35 cellular contexts compared by ENCODE assay signal in the genomic region with DNA sequence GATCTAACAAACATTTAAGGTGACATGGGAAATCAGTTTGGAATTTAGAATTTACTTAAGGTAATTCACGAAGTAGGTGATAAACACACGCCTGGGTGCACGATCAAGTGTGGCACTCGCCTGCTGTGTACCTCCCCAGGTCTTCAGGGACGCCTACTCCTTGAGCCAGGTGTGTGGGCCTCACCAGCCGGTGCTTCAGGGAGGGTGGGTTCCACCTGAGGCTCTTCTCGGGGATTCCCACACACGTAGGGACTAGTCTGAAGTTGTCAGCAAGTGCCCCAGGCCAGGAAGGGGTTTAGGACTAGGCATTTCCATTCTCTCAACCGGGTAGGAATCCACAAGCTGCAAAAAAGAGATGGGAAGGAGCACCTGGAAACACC. TPM values are rescaled to one million over a fixed set of nuclear protein-coding genes. Genes with fewer than 3 reads are reported as not detected.
DNase-seq lines count a peak whose midpoint lies in the region; ATAC-seq and TF ChIP-seq lines count a peak whose summit lies in the region.
"Had no signal": no experiment of that assay in that cellular context is flagged by ENCODE, and none has a peak within 500 bp of the region (broad histone marks: within the 10 kb centered on the region; RNA-seq: fewer than 3 reads in every experiment).

No MANE protein-coding gene starts in this region.

- ATAC-seq in activated naive CD8-positive, alpha-beta T cell treated with anti-CD3 and anti-CD28 coated beads, Interleukin-2, amount 10 ng/mL, durations not matched to agents 7 days and 5 days (ENCODE audit: low read depth): no peak
- no peak for ATAC-seq in HG03280 (IDR thresholded peaks at IDR 0.05; ENCODE audit: unreplicated experiment)
- ATAC-seq in HG03378 (IDR thresholded peaks at IDR 0.05; ENCODE audit: unreplicated experiment): no peak
- ATAC-seq: gastrocnemius medialis, Panc1, sciatic nerve had no signal

- no peak for TF ChIP-seq POLR2A in thyroid gland (IDR thresholded peaks at IDR 0.05)

- 0 out of 2 replicates have a peak, but pooled peaks cover 10% of the 10 kb centered on the region for H3K36me3 ChIP-seq in Loucy (ENCODE audit: insufficient read depth, low read length)
- no peaks in the 10 kb centered on the region for H3K36me3 ChIP-seq in thyroid gland

- no peak for DNase-seq in activated naive CD4-positive, alpha-beta T cell treated with anti-CD3 and anti-CD28 coated beads, Interleukin-2, amount 10 ng/mL, durations not matched to agents 7 days and 5 days
- no peak for DNase-seq in activated naive CD4-positive, alpha-beta T cell treated with Interleukin-2 at 50 U/mL for 16 hours
- DNase-seq in activated naive CD8-positive, alpha-beta T cell treated with anti-CD3 and anti-CD28 coated beads, Interleukin-2, amount 10 ng/mL, durations not matched to agents 7 days and 5 days: no peak
- DNase-seq in thyroid gland (peak; percentile 76 to 79), NCI-H2196 treated with DMSO at 0.1 percent for 48 hours (lab: John Stamatoyannopoulos, UW; ENCODE audit: unreplicated experiment) (no peak)
- DNase-seq: activated B cell treated with CpG ODN at 0.5 μM for 24 hours; activated CD4-positive, alpha-beta T cell treated with anti-CD3 and anti-CD28 coated beads, Interleukin-2, amount 50 U/mL, for 48 hours; activated CD8-positive, alpha-beta memory T cell treated with anti-CD3 and anti-CD28 coated beads, Interleukin-2, amount 50 U/mL, for 4 hours; activated effector memory CD4-positive, alpha-beta T cell treated with Interleukin-2 at 50 U/mL for 16 hours; amniotic stem cell; Caco-2; DMS79 treated with DMSO at 0.1 percent for 48 hours; dorsolateral prefrontal cortex; gastrocnemius medialis; HCEC 1CT; NCI-H1436; NCI-H2107; NCI-H446 treated with DMSO at 0.1 percent for 48 hours; NCI-H774; nucleus accumbens; psoas muscle; stimulated activated CD4-positive, alpha-beta T cell treated with anti-CD3 and anti-CD28 coated beads, Interleukin-12 subunit alpha, Interleukin-12 subunit beta, amount 100 ng/mL, for 4 hours; stimulated activated CD4-positive, alpha-beta T cell treated with anti-CD3 and anti-CD28 coated beads, Interleukin-2, amount 100 ng/mL, for 48 hours; SW 1271 had no signal

- H3K27ac Mint-ChIP-seq in activated naive CD4-positive, alpha-beta T cell treated with anti-CD3 and anti-CD28 coated beads, Interleukin-2, amount 10 ng/mL, durations not matched to agents 7 days and 5 days: peak overlapping the region; percentile 83
- peak overlapping the region; percentile 66 for H3K27ac Mint-ChIP-seq in activated naive CD8-positive, alpha-beta T cell treated with anti-CD3 and anti-CD28 coated beads, Interleukin-2, amount 10 ng/mL, durations not matched to agents 7 days and 5 days
- H3K27ac Mint-ChIP-seq: activated B cell treated with CpG ODN at 0.5 μM for 24 hours, brain had no signal

- no peak overlapping the region for H2AFZ ChIP-seq in Loucy (ENCODE audit: low read length)

- H3K9me2 ChIP-seq in Loucy (replicated peaks; ENCODE audit: low read depth, low read length): no peaks in the 10 kb centered on the region

- H3K79me2 ChIP-seq in Loucy (ENCODE audit: insufficient read depth, low read length): peaks cover 13% of the 10 kb centered on the region; the same call in 1 of the 2 replicates

- H3K4me1 Mint-ChIP-seq in activated naive CD4-positive, alpha-beta T cell treated with anti-CD3 and anti-CD28 coated beads, Interleukin-2, amount 10 ng/mL, durations not matched to agents 7 days and 5 days: peaks cover 77% of the 10 kb centered on the region
- peaks cover 44% of the 10 kb centered on the region for H3K4me1 Mint-ChIP-seq in activated naive CD8-positive, alpha-beta T cell treated with anti-CD3 and anti-CD28 coated beads, Interleukin-2, amount 10 ng/mL, durations not matched to agents 7 days and 5 days
- H3K4me1 Mint-ChIP-seq: brain had no signal

- H3K4me3 ChIP-seq in Loucy (ENCODE audit: low read length, poor library complexity, severe bottlenecking) (no peak overlapping the region), thyroid gland (replicated peaks in 1 of 3) (no peak overlapping the region)
- H3K4me3 ChIP-seq: dorsolateral prefrontal cortex, gastrocnemius medialis, psoas muscle, thoracic aorta, vagina had no signal

- H3K4me2 ChIP-seq in Loucy (ENCODE audit: low read depth, low read length, poor library complexity, severe bottlenecking): no peak overlapping the region

- WGBS in thyroid gland, 2 donors: 36 to 43% methylated on average over 9 of the region's 9 CpGs

- CTCF ChIA-PET in activated naive CD4-positive, alpha-beta T cell treated with anti-CD3 and anti-CD28 coated beads, Interleukin-2, amount 10 ng/mL, durations not matched to agents 7 days and 5 days (lab: Charles Lee): interaction anchor here (2.9 kb wide), 1 partner anchor 129 kb away, joined by 8 read pairs; no protein-coding TSS in a partner anchor

- intact Hi-C loops in thyroid gland (cut with DNase I): loop anchor here (5.0 kb wide), 1 partner anchor 44 kb away; no protein-coding TSS in a partner anchor

- TF ChIP-seq CTCF in Loucy (conservative IDR thresholded peaks at IDR 0.05; ENCODE audit: low read length) (no peak), thyroid gland (IDR thresholded peaks at IDR 0.05) (peak in 1 of 6 experiments; percentile 7)

- H3K27me3 ChIP-seq in Loucy (ENCODE audit: insufficient read depth, low read length, poor library complexity, severe bottlenecking): no peaks in the 10 kb centered on the region
- no peaks in the 10 kb centered on the region for H3K27me3 ChIP-seq in thyroid gland
- H3K27me3 ChIP-seq: dorsolateral prefrontal cortex, gastrocnemius medialis, vagina had no signal

- H3K9me3 Mint-ChIP-seq in activated naive CD4-positive, alpha-beta T cell treated with anti-CD3 and anti-CD28 coated beads, Interleukin-2, amount 10 ng/mL, durations not matched to agents 7 days and 5 days: no peaks in the 10 kb centered on the region
- no peaks in the 10 kb centered on the region for H3K9me3 Mint-ChIP-seq in activated naive CD8-positive, alpha-beta T cell treated with anti-CD3 and anti-CD28 coated beads, Interleukin-2, amount 10 ng/mL, durations not matched to agents 7 days and 5 days
- H3K9me3 Mint-ChIP-seq: activated B cell treated with CpG ODN at 0.5 μM for 24 hours; brain; stimulated activated naive CD8-positive, alpha-beta T cell treated with anti-CD3 and anti-CD28 coated beads, Interleukin-15, amount 100 ng/mL, for 72 hours had no signal

- no peaks in the 10 kb centered on the region for H3K27me3 Mint-ChIP-seq in activated naive CD4-positive, alpha-beta T cell treated with anti-CD3 and anti-CD28 coated beads, Interleukin-2, amount 10 ng/mL, durations not matched to agents 7 days and 5 days
- no peaks in the 10 kb centered on the region for H3K27me3 Mint-ChIP-seq in activated naive CD8-positive, alpha-beta T cell treated with anti-CD3 and anti-CD28 coated beads, Interleukin-2, amount 10 ng/mL, durations not matched to agents 7 days and 5 days
- H3K27me3 Mint-ChIP-seq: activated B cell treated with CpG ODN at 0.5 μM for 24 hours; brain; stimulated activated naive CD8-positive, alpha-beta T cell treated with anti-CD3 and anti-CD28 coated beads, Interleukin-15, amount 100 ng/mL, for 72 hours had no signal

- no peaks in the 10 kb centered on the region for H3K9me3 ChIP-seq in Loucy (ENCODE audit: insufficient read depth, low read depth, low read length)
- no peaks in the 10 kb centered on the region for H3K9me3 ChIP-seq in thyroid gland
- H3K9me3 ChIP-seq: Caco-2, gastrocnemius medialis, psoas muscle, thoracic aorta, vagina had no signal

- no peak overlapping the region for H3K27ac ChIP-seq in thyroid gland
- H3K27ac ChIP-seq: dorsolateral prefrontal cortex, gastrocnemius medialis, psoas muscle, thoracic aorta, vagina had no signal

- POLR2A ChIA-PET in activated naive CD8-positive, alpha-beta T cell treated with anti-CD3 and anti-CD28 coated beads, Interleukin-2, amount 10 ng/mL, durations not matched to agents 7 days and 5 days (lab: Charles Lee): interaction anchor here (0.9 to 1.5 kb wide), 2 partner anchors 10 to 36 kb away, joined by 4 to 5 read pairs; a partner anchor contains a TSS

- H4K20me1 ChIP-seq in Loucy (ENCODE audit: insufficient read depth, low read length, poor library complexity, severe bottlenecking): no peaks in the 10 kb centered on the region

- H3K4me1 ChIP-seq in Loucy (ENCODE audit: insufficient read depth, low read length, poor library complexity, severe bottlenecking) (peaks cover 23% of the 10 kb centered on the region), thyroid gland (peaks cover 9 to 12% of the 10 kb centered on the region in 2 donors)
- H3K4me1 ChIP-seq: Caco-2, gastrocnemius medialis, psoas muscle, vagina had no signal

- H3F3A ChIP-seq in Loucy (ENCODE audit: low read depth): no peaks in the 10 kb centered on the region

- peaks cover 62% of the 10 kb centered on the region for H3K36me3 Mint-ChIP-seq in activated naive CD4-positive, alpha-beta T cell treated with anti-CD3 and anti-CD28 coated beads, Interleukin-2, amount 10 ng/mL, durations not matched to agents 7 days and 5 days
- peaks cover 4% of the 10 kb centered on the region for H3K36me3 Mint-ChIP-seq in activated naive CD8-positive, alpha-beta T cell treated with anti-CD3 and anti-CD28 coated beads, Interleukin-2, amount 10 ng/mL, durations not matched to agents 7 days and 5 days

- no peak overlapping the region for H3K4me3 Mint-ChIP-seq in activated naive CD4-positive, alpha-beta T cell treated with anti-CD3 and anti-CD28 coated beads, Interleukin-2, amount 10 ng/mL, durations not matched to agents 7 days and 5 days
- peak overlapping the region; percentile 6 for H3K4me3 Mint-ChIP-seq in activated naive CD8-positive, alpha-beta T cell treated with anti-CD3 and anti-CD28 coated beads, Interleukin-2, amount 10 ng/mL, durations not matched to agents 7 days and 5 days
- H3K4me3 Mint-ChIP-seq: activated B cell treated with CpG ODN at 0.5 μM for 24 hours, brain had no signal

- H3K9ac ChIP-seq in Loucy (ENCODE audit: low read depth, low read length, poor library complexity, severe bottlenecking): peak overlapping the region; percentile 1

RNA-seq across cellular contexts. Expression of a gene that starts 9.8 kb away (rescaled TPM):
- total RNA-seq in activated naive CD8-positive, alpha-beta T cell treated with anti-CD3 and anti-CD28 coated beads, Interleukin-2, amount 10 ng/mL, durations not matched to agents 7 days and 5 days: 10 to 100 TPM; 37.6 to 42.1 TPM
- total RNA-seq in thyroid gland: 10 to 100 TPM; 33.1 to 46.5 (median 41.4) TPM

RNA-seq across cellular contexts. Expression of a gene that starts 37.5 kb away (rescaled TPM):
- total RNA-seq in activated naive CD8-positive, alpha-beta T cell treated with anti-CD3 and anti-CD28 coated beads, Interleukin-2, amount 10 ng/mL, durations not matched to agents 7 days and 5 days: 100 to 1,000 TPM; 241 to 244 TPM
- 10 to 100 TPM; 21.9 to 63.4 (median 43.8) TPM for total RNA-seq in thyroid gland

RNA-seq across cellular contexts. Expression of a gene that starts 48.9 kb away (rescaled TPM):
- total RNA-seq in activated naive CD8-positive, alpha-beta T cell treated with anti-CD3 and anti-CD28 coated beads, Interleukin-2, amount 10 ng/mL, durations not matched to agents 7 days and 5 days: 10 to 100 TPM; 24.7 to 27.5 TPM
- 1 to 10 TPM in 1 of 4 donors, under 1 TPM in 3; 0.33 to 1.8 (median 0.39) TPM for total RNA-seq in thyroid gland
- total RNA-seq: kidney epithelial cell, myocyte had no signal

Comparison
In these comparisons a context has a peak if more than half of its experiments do, and no peak if none do; other contexts are left out.
1. DNase-seq: peak in thyroid gland (2 of 2); none in activated naive CD4-positive, alpha-beta T cell treated with anti-CD3 and anti-CD28 coated beads, Interleukin-2, amount 10 ng/mL, durations not matched to agents 7 days and 5 days (single experiment), activated naive CD4-positive, alpha-beta T cell treated with Interleukin-2 at 50 U/mL for 16 hours (single experiment), activated naive CD8-positive, alpha-beta T cell treated with anti-CD3 and anti-CD28 coated beads, Interleukin-2, amount 10 ng/mL, durations not matched to agents 7 days and 5 days (single experiment) and NCI-H2196 treated with DMSO at 0.1 percent for 48 hours (single experiment).
2. RNA of a gene that starts 48.9 kb away (total RNA-seq): 24.7 to 27.5 TPM in activated naive CD8-positive, alpha-beta T cell treated with anti-CD3 and anti-CD28 coated beads, Interleukin-2, amount 10 ng/mL, durations not matched to agents 7 days and 5 days; 0.33 to 1.8 TPM in thyroid gland; every median in the first group is over 4 times any median in the second.